1 cellular context compared by ENCODE assay signal in genomic region chr16:16014329-16015224, GRCh38.
A peak's percentile ranks its signal among the peaks of the same experiment; 100 is the strongest.
TF ChIP-seq lines count a peak whose summit lies in the region.

No MANE protein-coding gene starts in this region.

TF ChIP-seq in HepG2, 621 proteins besides CTCF, POLR2A, EP300 and RAD21 (continued from another document and continues in another):
- TF ChIP-seq MYPOP (CRISPR knock-in tag; IDR thresholded peaks at IDR 0.05) (peak; percentile 24; the same call in 1 of the 2 replicates), SNRNP70 (IDR thresholded peaks at IDR 0.05; ENCODE audit: low read depth, low read length) (no peak), PAXIP1 (CRISPR knock-in tag; conservative IDR thresholded peaks at IDR 0.05) (peak; percentile 83), RXRB (CRISPR knock-in tag; IDR thresholded peaks at IDR 0.05; ENCODE audit: borderline replicate concordance) (peak; percentile 100), ZKSCAN8 (CRISPR knock-in tag; IDR thresholded peaks at IDR 0.05; ENCODE audit: borderline replicate concordance) (0 out of 2 replicates have a peak, but pooled peaks have one; percentile 47), ZHX2 (IDR thresholded peaks at IDR 0.05; ENCODE audit: low read depth) (no peak), ZHX2 (CRISPR knock-in tag; IDR thresholded peaks at IDR 0.05; ENCODE audit: borderline replicate concordance) (no peak), LRRFIP1 (CRISPR knock-in tag; conservative IDR thresholded peaks at IDR 0.05) (no peak), ZNF501 (CRISPR knock-in tag; IDR thresholded peaks at IDR 0.05) (peak; percentile 76), ZNF607 (CRISPR knock-in tag; IDR thresholded peaks at IDR 0.05; ENCODE audit: borderline replicate concordance) (peak; percentile 50; the same call in 1 of the 2 replicates), ZNF34 (CRISPR knock-in tag; IDR thresholded peaks at IDR 0.05; ENCODE audit: borderline replicate concordance) (0 out of 2 replicates have a peak, but pooled peaks have one; percentile 57), NR3C1 (CRISPR knock-in tag; IDR thresholded peaks at IDR 0.05) (no peak), NFIC (IDR thresholded peaks at IDR 0.05; ENCODE audit: low read length) (0 out of 2 replicates have a peak, but pooled peaks have one; percentile 27), ZNF281 (CRISPR knock-in tag; IDR thresholded peaks at IDR 0.05; ENCODE audit: borderline replicate concordance) (no peak), ATAD3A (CRISPR knock-in tag; IDR thresholded peaks at IDR 0.05) (no peak), HNF4G (IDR thresholded peaks at IDR 0.05; ENCODE audit: borderline replicate concordance, low read depth, low read length) (no peak), HNF4G (CRISPR knock-in tag; IDR thresholded peaks at IDR 0.05; ENCODE audit: borderline replicate concordance, low read depth) (no peak), NFE2L1 (CRISPR knock-in tag; IDR thresholded peaks at IDR 0.05; ENCODE audit: borderline replicate concordance) (no peak), MEIS2 (CRISPR knock-in tag; IDR thresholded peaks at IDR 0.05) (peak; percentile 49; the same call in 1 of the 2 replicates), ZNF317 (CRISPR knock-in tag; IDR thresholded peaks at IDR 0.05) (peak; percentile 90; the same call in 1 of the 2 replicates), HOXA5 (CRISPR knock-in tag; IDR thresholded peaks at IDR 0.05) (0 out of 2 replicates have a peak, but pooled peaks have one; percentile 25), NCOA2 (CRISPR knock-in tag; IDR thresholded peaks at IDR 0.05) (peak; percentile 72), ARID2 (CRISPR knock-in tag; IDR thresholded peaks at IDR 0.05; ENCODE audit: borderline replicate concordance) (no peak), TCF7 (IDR thresholded peaks at IDR 0.05; ENCODE audit: low read depth) (no peak), RARA (CRISPR knock-in tag; IDR thresholded peaks at IDR 0.05) (peak; percentile 93), SAP130 (CRISPR knock-in tag; IDR thresholded peaks at IDR 0.05; ENCODE audit: low read depth) (peak; percentile 80), MYC (CRISPR knock-in tag; IDR thresholded peaks at IDR 0.05; ENCODE audit: borderline replicate concordance) (peak; percentile 27; the same call in 1 of the 2 replicates), RORA (CRISPR knock-in tag; IDR thresholded peaks at IDR 0.05) (no peak), CHCHD3 (CRISPR knock-in tag; IDR thresholded peaks at IDR 0.05) (no peak), MIER3 (CRISPR knock-in tag; IDR thresholded peaks at IDR 0.05; ENCODE audit: borderline replicate concordance) (peak; percentile 29; the same call in 1 of the 2 replicates), ZNF687 (CRISPR knock-in tag; IDR thresholded peaks at IDR 0.05) (peak; percentile 76), ZNF230 (CRISPR knock-in tag; IDR thresholded peaks at IDR 0.05) (no peak), TEAD3 (CRISPR knock-in tag; optimal IDR thresholded peaks at IDR 0.05; ENCODE audit: borderline replicate concordance) (peak; percentile 87), ATF2 (CRISPR knock-in tag; IDR thresholded peaks at IDR 0.05) (0 out of 2 replicates have a peak, but pooled peaks have one; percentile 45)
